Comparison of ENCODE assay signal across 19 cellular contexts in genomic region chr17:4389079-4389478, GRCh38. TPM values are rescaled to one million over a fixed set of nuclear protein-coding genes. Genes with fewer than 3 reads are reported as not detected.
A peak's percentile ranks its signal among the peaks of the same experiment; 100 is the strongest.
DNase-seq lines count a peak whose midpoint lies in the region; ATAC-seq and TF ChIP-seq lines count a peak whose summit lies in the region.
"Had no signal": no experiment of that assay in that cellular context is flagged by ENCODE, and none has a peak within 500 bp of the region (broad histone marks: within the 10 kb centered on the region; RNA-seq: fewer than 3 reads in every experiment).

No MANE protein-coding gene starts in this region.

- H3K4me2 ChIP-seq in HCT116 (ENCODE audit: low read length) (no peak overlapping the region), parathyroid adenoma (ENCODE audit: low read length) (no peak overlapping the region)

- TF ChIP-seq CTCF in HCT116 (IDR thresholded peaks at IDR 0.05 in 2 of 3, conservative IDR thresholded peaks at IDR 0.05 in 1 of 3; ENCODE audit: borderline replicate concordance in 1 of 3, insufficient read depth in 1 of 3, low read depth in 2 of 3, low read length in 2 of 3) (no peak), RWPE2 (IDR thresholded peaks at IDR 0.05; ENCODE audit: poor library complexity, severe bottlenecking) (no peak), parathyroid adenoma (IDR thresholded peaks at IDR 0.05) (no peak), brain microvascular endothelial cell (IDR thresholded peaks at IDR 0.05; ENCODE audit: low read depth, low read length, missing control alignments) (no peak)

- CTCF ChIA-PET in HCT116 (lab: Charles Lee), result interaction anchor here (1.2 kb wide), 1 partner anchor 173 kb away, joined by 5 read pairs; no protein-coding TSS in a partner anchor

- no peaks in the 10 kb centered on the region for H3K27me3 ChIP-seq in HCT116 (ENCODE audit: insufficient read depth, low read length)
- H3K27me3 ChIP-seq in RWPE2 (ENCODE audit: insufficient read depth, poor library complexity, severe bottlenecking), result no peaks in the 10 kb centered on the region
- no peaks in the 10 kb centered on the region for H3K27me3 ChIP-seq in parathyroid adenoma (ENCODE audit: control insufficient read depth, insufficient read depth, low read length)
- H3K27me3 ChIP-seq in brain microvascular endothelial cell (replicated peaks), result no peaks in the 10 kb centered on the region
- H3K27me3 ChIP-seq: heart left ventricle, transverse colon had no signal

- in situ Hi-C loops in brain microvascular endothelial cell (cut with HindIII; ENCODE audit: low pct_ligation_motif_present, low sequenced_read_pairs), result no loop called here

- no peaks in the 10 kb centered on the region for H3K9me2 ChIP-seq in HCT116 (ENCODE audit: insufficient read depth)

- H3K36me3 ChIP-seq in HCT116 (ENCODE audit: control insufficient read depth in 1 of 2, insufficient read depth in 2 of 2, low read length in 2 of 2) (no peaks in the 10 kb centered on the region), RWPE2 (ENCODE audit: low read depth) (no peaks in the 10 kb centered on the region), parathyroid adenoma (ENCODE audit: control insufficient read depth, insufficient read depth, low read length) (no peaks in the 10 kb centered on the region), brain microvascular endothelial cell (replicated peaks) (no peaks in the 10 kb centered on the region)
- H3K36me3 ChIP-seq: heart left ventricle, transverse colon had no signal

- no peaks in the 10 kb centered on the region for H4K20me1 ChIP-seq in HCT116 (ENCODE audit: insufficient read depth)

- no peak for TF ChIP-seq POLR2A in HCT116 (IDR thresholded peaks at IDR 0.05; ENCODE audit: borderline replicate concordance, extremely low read depth, insufficient read depth, insufficient read length)

- H3K9ac ChIP-seq in HCT116 (ENCODE audit: low read length) (no peak overlapping the region), parathyroid adenoma (no peak overlapping the region)

- H3K4me3 ChIP-seq in HCT116 (replicated peaks in 1 of 2; ENCODE audit: low read depth in 1 of 2, low read length in 2 of 2), result no peak overlapping the region
- no peak overlapping the region for H3K4me3 ChIP-seq in RWPE2 (ENCODE audit: severe bottlenecking)
- no peak overlapping the region for H3K4me3 ChIP-seq in parathyroid adenoma (ENCODE audit: low read depth, low read length)
- no peak overlapping the region for H3K4me3 ChIP-seq in brain microvascular endothelial cell (ENCODE audit: low read depth, low read length)
- H3K4me3 ChIP-seq: heart left ventricle, transverse colon had no signal

- no peak for DNase-seq in HCT116 (ENCODE audit: low read depth, low spot score)
- DNase-seq in RWPE2 (ENCODE audit: low spot score), result no peak
- peak; percentile 53 for DNase-seq in iPS-NIHi7 (ENCODE audit: extremely low spot score)
- DNase-seq in NCI-H2171 (lab: John Stamatoyannopoulos, UW), result no peak
- no peak for DNase-seq in brain microvascular endothelial cell
- DNase-seq in NCI-H146 treated with DMSO at 0.1 percent for 48 hours (lab: John Stamatoyannopoulos, UW; ENCODE audit: unreplicated experiment), result no peak
- DNase-seq: activated CD4-positive, alpha-beta T cell treated with anti-CD3 and anti-CD28 coated beads, Interleukin-2, amount 10 ng/mL, durations not matched to agents 24 days and 14 days; CD4-positive, alpha-beta memory T cell; heart left ventricle; naive thymus-derived CD4-positive, alpha-beta T cell; NCI-H1105 treated with DMSO at 0.1 percent for 48 hours; NCI-H2081 treated with DMSO at 0.1 percent for 48 hours; NCI-H524; Right ventricle myocardium superior; stimulated activated naive CD4-positive, alpha-beta T cell; T-helper 1 cell; transverse colon had no signal

- peak; percentile 78 for ATAC-seq in HCT116
- peak; percentile 62 for ATAC-seq in RWPE2 (ENCODE audit: low read depth)
- no peak for ATAC-seq in SK-N-SH treated with all-trans-retinoic acid at 6 μM for 48 hours
- ATAC-seq: heart left ventricle; naive thymus-derived CD4-positive, alpha-beta T cell had no signal

- H2AFZ ChIP-seq in HCT116 (ENCODE audit: low read depth, low read length, poor library complexity, severe bottlenecking) (no peak overlapping the region), parathyroid adenoma (peak overlapping the region; percentile 15)

- H3K4me1 ChIP-seq in HCT116 (ENCODE audit: control insufficient read depth in 1 of 2, insufficient read depth in 2 of 2, low read length in 2 of 2), result peaks cover 10 to 24% of the 10 kb centered on the region in 2 experiments
- H3K4me1 ChIP-seq in RWPE2 (ENCODE audit: insufficient read depth, poor library complexity, severe bottlenecking), result peaks cover 19% of the 10 kb centered on the region
- H3K4me1 ChIP-seq in parathyroid adenoma, result no peaks in the 10 kb centered on the region
- H3K4me1 ChIP-seq: heart left ventricle, transverse colon had no signal

- intact Hi-C loops in HCT116 (cut with micrococcal nuclease), result no loop called here

- TF ChIP-seq RAD21 in HCT116 (IDR thresholded peaks at IDR 0.05; ENCODE audit: low read depth), result no peak

- POLR2A ChIA-PET in HCT116 (lab: Charles Lee), result interaction anchor here (0.8 kb wide), 1 partner anchor 43 kb away, joined by 4 read pairs; no protein-coding TSS in a partner anchor

- BruUV-seq in HCT116 (replicated peaks; lab: Mats Ljungman, UMichigan), result no TSS peak

- H3K9me3 ChIP-seq in HCT116 (ENCODE audit: control insufficient read depth in 1 of 2, insufficient read depth in 1 of 2, low read depth in 1 of 2, low read length in 2 of 2) (no peaks in the 10 kb centered on the region), RWPE2 (ENCODE audit: severe bottlenecking) (no peaks in the 10 kb centered on the region), parathyroid adenoma (ENCODE audit: control insufficient read depth, low read length) (no peaks in the 10 kb centered on the region)
- H3K9me3 ChIP-seq: heart left ventricle, transverse colon had no signal

- H3K27ac ChIP-seq in HCT116 (ENCODE audit: low read depth, low read length) (no peak overlapping the region), RWPE2 (ENCODE audit: poor library complexity, severe bottlenecking) (no peak overlapping the region), parathyroid adenoma (no peak overlapping the region), brain microvascular endothelial cell (no peak overlapping the region)
- H3K27ac ChIP-seq: heart left ventricle, transverse colon had no signal

- RAD21 ChIA-PET in HCT116 (lab: Charles Lee; ENCODE audit: low non-redundant PET in 1 of 2, low total read pairs in 2 of 2, uncharacterized antibody in 2 of 2, unreplicated experiment in 2 of 2), result no interaction called here

- H3K79me2 ChIP-seq in HCT116 (ENCODE audit: insufficient read depth, low read length) (no peaks in the 10 kb centered on the region), parathyroid adenoma (no peaks in the 10 kb centered on the region)

TF ChIP-seq in HCT116, 20 proteins besides CTCF, POLR2A, EP300 and RAD21 (continues in another document):
- TF ChIP-seq EZH2phosphoT487 (IDR thresholded peaks at IDR 0.05; ENCODE audit: borderline replicate concordance) (no peak), SIN3A (IDR thresholded peaks at IDR 0.05; ENCODE audit: low read depth) (no peak), EGR1 (IDR thresholded peaks at IDR 0.05; ENCODE audit: low read depth) (no peak), ZFX (IDR thresholded peaks at IDR 0.05) (no peak), ZNF274 (IDR thresholded peaks at IDR 0.05; ENCODE audit: low read depth, low read length) (no peak), POLR2AphosphoS5 (IDR thresholded peaks at IDR 0.05; ENCODE audit: low read depth, low read length) (no peak), YY1 (IDR thresholded peaks at IDR 0.05; ENCODE audit: extremely low read depth, insufficient replicate concordance, low read depth, low read length) (no peak)

TF ChIP-seq in SK-N-SH treated with all-trans-retinoic acid at 6 μM for 48 hours, 23 proteins besides CTCF, POLR2A, EP300 and RAD21 (continues in another document):
- TF ChIP-seq RARB (CRISPR knock-in tag; IDR thresholded peaks at IDR 0.05) (no peak), CREB5 (CRISPR knock-in tag; IDR thresholded peaks at IDR 0.05; ENCODE audit: low read depth) (no peak), PPARA (CRISPR knock-in tag; IDR thresholded peaks at IDR 0.05; ENCODE audit: borderline replicate concordance) (no peak), CSRNP3 (CRISPR knock-in tag; IDR thresholded peaks at IDR 0.05) (no peak), CSDC2 (CRISPR knock-in tag; IDR thresholded peaks at IDR 0.05) (no peak)

RNA-seq across cellular contexts. Expression of gene UBE2G1, which starts 22.6 kb away (rescaled TPM):
- total RNA-seq in HCT116 (2021; ENCODE audit: unreplicated experiment), result 80.6 TPM
- polyA plus RNA-seq in HCT116 (2012), result 21.9 and 29.5 TPM in 2 replicates

RNA-seq across cellular contexts. Expression of gene SPNS3, which starts 44.7 kb away (rescaled TPM):
- 0.37 TPM for total RNA-seq in HCT116 (2021; ENCODE audit: unreplicated experiment)
- 1.1 and 1.2 TPM in 2 replicates for polyA plus RNA-seq in HCT116 (2012)
- total RNA-seq: transverse colon had no signal
